18 cellular contexts compared by ENCODE assay signal in the genomic region with DNA sequence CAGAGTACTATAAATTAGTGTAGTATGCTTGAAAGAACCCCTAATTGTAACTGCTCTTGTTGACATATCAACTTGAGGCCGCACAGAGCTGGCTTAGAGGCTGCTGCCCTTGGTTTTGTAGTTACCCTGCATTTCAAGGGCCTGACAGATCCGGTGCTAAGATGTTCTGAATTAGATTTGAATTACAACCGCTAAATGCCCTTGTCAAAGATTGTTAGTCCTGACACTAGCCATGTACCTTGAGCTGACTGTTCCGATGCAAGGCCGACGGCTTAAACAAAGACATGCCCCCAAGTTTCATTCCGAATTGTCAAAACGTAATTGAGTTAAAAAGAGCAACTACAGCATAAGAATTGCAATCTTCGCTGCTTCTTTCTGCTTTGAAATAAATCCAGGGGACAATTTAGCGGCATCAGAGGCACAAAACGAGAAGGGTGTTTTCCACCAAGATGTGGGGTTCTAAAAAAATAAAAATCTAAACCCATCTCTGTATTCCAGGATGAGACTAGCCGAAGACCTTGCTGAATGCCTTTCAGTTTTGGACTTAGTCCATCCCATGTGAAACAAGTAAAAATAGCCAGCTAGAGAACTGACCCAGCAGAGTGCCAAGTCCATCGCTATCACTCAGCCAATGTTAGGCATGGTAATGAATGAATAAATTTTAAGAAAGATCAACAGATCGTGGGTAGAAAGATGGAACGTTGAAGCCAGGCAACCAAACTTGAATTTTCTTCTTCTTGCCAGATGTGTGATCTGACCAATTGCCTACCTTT.
A peak's percentile ranks its signal among the peaks of the same experiment; 100 is the strongest.
DNase-seq lines count a peak whose midpoint lies in the region; ATAC-seq and TF ChIP-seq lines count a peak whose summit lies in the region.
"Had no signal": no experiment of that assay in that cellular context is flagged by ENCODE, and none has a peak within 500 bp of the region (broad histone marks: within the 10 kb centered on the region; RNA-seq: fewer than 3 reads in every experiment).

No MANE protein-coding gene starts in this region.

- H3K27ac Mint-ChIP-seq in nephron progenitor cell = peak overlapping the region; percentile 80

- H3K4me3 Mint-ChIP-seq in nephron progenitor cell = no peak overlapping the region

- no peaks in the 10 kb centered on the region for H3K9me3 Mint-ChIP-seq in nephron progenitor cell

- H3K36me3 Mint-ChIP-seq in nephron progenitor cell (ENCODE audit: low read depth) = no peaks in the 10 kb centered on the region

- DNase-seq in Right ventricle myocardium inferior (ENCODE audit: missing footprints) = no peak
- DNase-seq in cardiac septum (ENCODE audit: low spot score) = no peak
- no peak for DNase-seq in left cardiac atrium
- no peak for DNase-seq in nephron progenitor cell
- DNase-seq in midbrain (lab: John Stamatoyannopoulos, UW) = no peak
- DNase-seq in GDM1 (lab: John Stamatoyannopoulos, UW) = no peak
- no peak for DNase-seq in OCI-M2 (lab: John Stamatoyannopoulos, UW; ENCODE audit: unreplicated experiment)
- DNase-seq: 8988T; GOT3; KBM-7; NCI-H1105; NCI-H2081; NCI-H748 treated with DMSO at 0.1 percent for 48 hours; NK-92 treated with Interleukin-12 subunit alpha and Interleukin-12 subunit beta, amount 100 ng/mL, for 24 hours; SHP77 had no signal

- ATAC-seq in Right ventricle myocardium inferior = peak; percentile 68
- ATAC-seq in left cardiac atrium = peak; percentile 70 to 80
- no peak for ATAC-seq in HG02678 (IDR thresholded peaks at IDR 0.05; ENCODE audit: unreplicated experiment)
- ATAC-seq: GM12878, HCT116 had no signal

- intact Hi-C loops in Right ventricle myocardium inferior (cut with DNase I) = no loop called here
- intact Hi-C loops in cardiac septum (cut with DNase I) = no loop called here
- intact Hi-C loops in left cardiac atrium (cut with DNase I) = no loop called here

- peaks cover 25% of the 10 kb centered on the region for H3K27me3 Mint-ChIP-seq in nephron progenitor cell (ENCODE audit: low read depth, poor library complexity)

- TF ChIP-seq CTCF in nephron progenitor cell (IDR thresholded peaks at IDR 0.05) = no peak

- H3K4me1 Mint-ChIP-seq in nephron progenitor cell = peaks cover 39% of the 10 kb centered on the region
